15 cellular contexts compared by ENCODE assay signal in the genomic region with DNA sequence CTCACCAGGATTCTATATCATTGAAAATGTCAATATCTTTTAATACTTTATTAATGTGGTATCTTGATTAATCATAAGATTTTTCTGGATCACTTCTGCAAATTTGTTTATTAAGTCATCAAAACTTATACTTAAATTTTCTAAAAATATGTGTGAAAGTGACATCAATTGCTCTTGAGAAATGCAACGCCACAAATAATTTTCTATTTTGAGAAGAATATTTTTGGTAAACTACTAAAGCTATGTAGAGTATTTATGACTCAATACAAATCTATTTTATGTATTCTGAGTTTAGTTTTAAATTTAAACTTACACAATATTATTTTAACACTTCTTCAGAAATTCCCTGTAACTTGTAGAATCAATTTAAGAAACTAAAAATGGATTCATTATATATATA.
DNase-seq lines count a peak whose midpoint lies in the region; ATAC-seq, FAIRE-seq and TF ChIP-seq lines count a peak whose summit lies in the region.
"Had no signal": no experiment of that assay in that cellular context is flagged by ENCODE, and none has a peak within 500 bp of the region (broad histone marks: within the 10 kb centered on the region; RNA-seq: fewer than 3 reads in every experiment).

No MANE protein-coding gene starts in this region.

- no peaks in the 10 kb centered on the region for H3K9me2 ChIP-seq in SK-N-SH

- H3K4me1 ChIP-seq in SK-N-SH (ENCODE audit: control insufficient read depth in 1 of 2, insufficient read depth in 2 of 2, low read depth in 1 of 2, low read length in 1 of 2): no peaks in the 10 kb centered on the region; a peak in 1 of 4 replicates
- H3K4me1 ChIP-seq in GM12878 (ENCODE audit: control insufficient read depth, insufficient read depth, low read length): no peaks in the 10 kb centered on the region
- H3K4me1 ChIP-seq in prostate gland (replicated peaks): no peaks in the 10 kb centered on the region
- H3K4me1 ChIP-seq: BLaER1 had no signal

- no peak overlapping the region for H3K4me2 ChIP-seq in SK-N-SH
- H3K4me2 ChIP-seq in GM12878 (ENCODE audit: control insufficient read depth, insufficient read depth): no peak overlapping the region
- H3K4me2 ChIP-seq: BLaER1 had no signal

- no peaks in the 10 kb centered on the region for H3F3A ChIP-seq in SK-N-SH (replicated peaks; ENCODE audit: insufficient read depth)

- ATAC-seq in SK-N-SH treated with all-trans-retinoic acid at 6 μM for 48 hours: no peak
- no peak for ATAC-seq in GM12878
- ATAC-seq: HCT116 had no signal

- TF ChIP-seq CTCF in SK-N-SH (IDR thresholded peaks at IDR 0.05) (no peak), GM12878 (IDR thresholded peaks at IDR 0.05 in 2 of 3, conservative IDR thresholded peaks at IDR 0.05 in 1 of 3; ENCODE audit: control insufficient read depth in 2 of 3, extremely low read depth in 1 of 3, insufficient read depth in 1 of 3, low read depth in 3 of 3, low read length in 3 of 3) (no peak), prostate gland (IDR thresholded peaks at IDR 0.05) (no peak), brain microvascular endothelial cell (IDR thresholded peaks at IDR 0.05; ENCODE audit: low read depth, low read length, missing control alignments) (no peak)

- H3K79me2 ChIP-seq in SK-N-SH (ENCODE audit: insufficient read depth): no peaks in the 10 kb centered on the region
- no peaks in the 10 kb centered on the region for H3K79me2 ChIP-seq in GM12878 (ENCODE audit: control insufficient read depth, insufficient read depth, low read length)

- no peak for DNase-seq in SK-N-SH
- DNase-seq in GM12878 (ENCODE audit: low read depth, low spot score): no peak
- DNase-seq in iris pigment epithelial cell (ENCODE audit: low read depth): peak; percentile 22
- no peak for DNase-seq in prostate gland (ENCODE audit: low spot score)
- DNase-seq in brain microvascular endothelial cell: no peak
- DNase-seq in activated T-cell treated with anti-CD3 and anti-CD28 coated beads for 4 hours: no peak
- DNase-seq in NCI-H1417 (lab: John Stamatoyannopoulos, UW): no peak
- DNase-seq: AML-193, DMS 273 treated with DMSO at 0.1 percent for 48 hours had no signal

- CTCF ChIA-PET in SK-N-SH (lab: Yijun Ruan, JAX): interaction anchor here (0.5 to 1.2 kb wide), 2 partner anchors 26 to 295 kb away, joined by 3 to 7 read pairs; no protein-coding TSS in a partner anchor
- CTCF ChIA-PET in GM12878 (lab: Yijun Ruan, JAX): interaction anchor here (0.8 to 1.5 kb wide), 2 partner anchors 89 to 294 kb away, joined by 3 to 7 read pairs; no protein-coding TSS in a partner anchor

- H3K9ac ChIP-seq in SK-N-SH: no peak overlapping the region
- no peak overlapping the region for H3K9ac ChIP-seq in GM12878 (ENCODE audit: control insufficient read depth, insufficient read depth, low read length)
- H3K9ac ChIP-seq: BLaER1 had no signal

- TF ChIP-seq POLR2A in GM12878 (IDR thresholded peaks at IDR 0.05; ENCODE audit: low read depth, low read length) (no peak), prostate gland (IDR thresholded peaks at IDR 0.05) (no peak)

- H3K27ac ChIP-seq in SK-N-SH (ENCODE audit: low read depth in 2 of 2, low read length in 1 of 2) (no peak overlapping the region), GM12878 (ENCODE audit: control insufficient read depth, insufficient read depth) (no peak overlapping the region), prostate gland (no peak overlapping the region), brain microvascular endothelial cell (no peak overlapping the region)
- H3K27ac ChIP-seq: 22Rv1, BLaER1, HL-60 had no signal

- TF ChIP-seq RAD21 in SK-N-SH (IDR thresholded peaks at IDR 0.05; ENCODE audit: low read length) (no peak), GM12878 (IDR thresholded peaks at IDR 0.05; ENCODE audit: insufficient read depth, low read depth, low read length) (no peak)

- POLR2A ChIA-PET in SK-N-SH (lab: Yijun Ruan, JAX) (no interaction called here), GM12878 (lab: Charles Lee) (no interaction called here)

- TF ChIP-seq EP300 in SK-N-SH (IDR thresholded peaks at IDR 0.05; ENCODE audit: borderline replicate concordance in 1 of 2, low read depth in 1 of 2, low read length in 1 of 2) (no peak), GM12878 (IDR thresholded peaks at IDR 0.05; ENCODE audit: borderline replicate concordance in 1 of 2, control insufficient read depth in 1 of 2, low read depth in 2 of 2, low read length in 2 of 2) (no peak)

- no TSS peak for BruUV-seq in GM12878 (replicated peaks; lab: Mats Ljungman, UMichigan)

- H3K4me3 ChIP-seq in SK-N-SH (ENCODE audit: low read depth in 2 of 2, low read length in 1 of 2) (no peak overlapping the region), GM12878 (no peak overlapping the region), prostate gland (no peak overlapping the region), brain microvascular endothelial cell (ENCODE audit: low read depth, low read length) (no peak overlapping the region)
- H3K4me3 ChIP-seq: BLaER1 had no signal

- H3K36me3 ChIP-seq in SK-N-SH (replicated peaks in 1 of 2; ENCODE audit: control insufficient read depth in 1 of 2, insufficient read depth in 2 of 2, low read length in 1 of 2) (no peaks in the 10 kb centered on the region), GM12878 (ENCODE audit: control insufficient read depth in 2 of 2, insufficient read depth in 2 of 2, low read length in 1 of 2) (no peaks in the 10 kb centered on the region), prostate gland (no peaks in the 10 kb centered on the region), brain microvascular endothelial cell (replicated peaks) (no peaks in the 10 kb centered on the region)
- H3K36me3 ChIP-seq: BLaER1 had no signal

- SMC1A ChIA-PET in GM12878 (lab: Charles Lee; ENCODE audit: uncharacterized antibody, unreplicated experiment): interaction anchor here (1.3 kb wide), 1 partner anchor 15 kb away, joined by 3 read pairs; no protein-coding TSS in a partner anchor

- H3K9me3 ChIP-seq in SK-N-SH (no peaks in the 10 kb centered on the region), GM12878 (replicated peaks; ENCODE audit: control insufficient read depth, insufficient read depth, low read length) (no peaks in the 10 kb centered on the region), prostate gland (no peaks in the 10 kb centered on the region)
- H3K9me3 ChIP-seq: BLaER1 had no signal

- intact Hi-C loops in GM12878 (cut with micrococcal nuclease; ENCODE audit: unreplicated experiment): no loop called here
- intact Hi-C loops in prostate gland (cut with DNase I): no loop called here

- in situ Hi-C loops in GM12878 (cut with MboI) (no loop called here), brain microvascular endothelial cell (cut with HindIII; ENCODE audit: low pct_ligation_motif_present, low sequenced_read_pairs) (no loop called here)

- H2AFZ ChIP-seq in SK-N-SH (ENCODE audit: low read depth) (no peak overlapping the region), GM12878 (ENCODE audit: control insufficient read depth, low read depth, low read length) (no peak overlapping the region)

- WGBS in SK-N-SH (ENCODE audit: low lambda C conversion rate): 80% methylated on average over 1 of the region's 1 CpG
- WGBS in GM12878 (ENCODE audit: insufficient coverage, insufficient replicate concordance, low lambda C conversion rate, missing lambda C conversion rate): 0% methylated on average over 1 of the region's 1 CpG
- 96% methylated on average over 1 of the region's 1 CpG for WGBS in prostate gland

- RAD21 ChIA-PET in GM12878 (lab: Charles Lee; ENCODE audit: unreplicated experiment): interaction anchor here (1.2 kb wide), 1 partner anchor 32 kb away, joined by 3 read pairs; no protein-coding TSS in a partner anchor

- no peaks in the 10 kb centered on the region for H3K27me3 ChIP-seq in SK-N-SH (ENCODE audit: insufficient read depth)
- H3K27me3 ChIP-seq in GM12878 (replicated peaks in 1 of 2; ENCODE audit: control insufficient read depth in 2 of 2, insufficient read depth in 2 of 2, low read length in 1 of 2): no peaks in the 10 kb centered on the region
- no peaks in the 10 kb centered on the region for H3K27me3 ChIP-seq in prostate gland (replicated peaks; ENCODE audit: insufficient read depth)
- no peaks in the 10 kb centered on the region for H3K27me3 ChIP-seq in brain microvascular endothelial cell (replicated peaks)
- H3K27me3 ChIP-seq: BLaER1 had no signal

- FAIRE-seq in GM12878 (lab: Jason Lieb, UNC): no peak
- FAIRE-seq: GM19239 had no signal

- no peaks in the 10 kb centered on the region for H4K20me1 ChIP-seq in SK-N-SH (ENCODE audit: insufficient read depth)
- no peaks in the 10 kb centered on the region for H4K20me1 ChIP-seq in GM12878 (ENCODE audit: control insufficient read depth, insufficient read depth)
- H4K20me1 ChIP-seq: BLaER1 had no signal

TF ChIP-seq in SK-N-SH, 30 proteins besides CTCF, POLR2A, EP300 and RAD21 (continues in another document):
- no peak for TF ChIP-seq RXRA (IDR thresholded peaks at IDR 0.05; ENCODE audit: borderline replicate concordance, low read depth)
- TF ChIP-seq USF1 (IDR thresholded peaks at IDR 0.05; ENCODE audit: borderline replicate concordance, low read depth): no peak

TF ChIP-seq in SK-N-SH treated with all-trans-retinoic acid at 6 μM for 48 hours, 23 proteins besides CTCF, POLR2A, EP300 and RAD21:
- no peak for TF ChIP-seq ZFP3 (CRISPR knock-in tag; IDR thresholded peaks at IDR 0.05)
- TF ChIP-seq, protein P1, sequence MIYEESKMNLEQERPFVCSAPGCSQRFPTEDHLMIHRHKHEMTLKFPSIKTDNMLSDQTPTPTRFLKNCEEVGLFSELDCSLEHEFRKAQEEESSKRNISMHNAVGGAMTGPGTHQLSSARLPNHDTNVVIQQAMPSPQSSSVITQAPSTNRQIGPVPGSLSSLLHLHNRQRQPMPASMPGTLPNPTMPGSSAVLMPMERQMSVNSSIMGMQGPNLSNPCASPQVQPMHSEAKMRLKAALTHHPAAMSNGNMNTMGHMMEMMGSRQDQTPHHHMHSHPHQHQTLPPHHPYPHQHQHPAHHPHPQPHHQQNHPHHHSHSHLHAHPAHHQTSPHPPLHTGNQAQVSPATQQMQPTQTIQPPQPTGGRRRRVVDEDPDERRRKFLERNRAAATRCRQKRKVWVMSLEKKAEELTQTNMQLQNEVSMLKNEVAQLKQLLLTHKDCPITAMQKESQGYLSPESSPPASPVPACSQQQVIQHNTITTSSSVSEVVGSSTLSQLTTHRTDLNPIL (CRISPR knock-in tag; IDR thresholded peaks at IDR 0.05; ENCODE audit: low read depth): no peak

TF ChIP-seq in GM12878, 131 proteins besides CTCF, POLR2A, EP300 and RAD21 (continues in another document):
- TF ChIP-seq ATF2 (IDR thresholded peaks at IDR 0.05; ENCODE audit: low read length) (0 out of 2 replicates have a peak, but pooled peaks have one; percentile 19), RCOR1 (conservative IDR thresholded peaks at IDR 0.05; ENCODE audit: low read depth, low read length) (no peak)

Comparison
In these comparisons a context has a peak if more than half of its experiments do, and no peak if none do; other contexts are left out.
1. Of the 26 proteins assayed by ChIP-seq in both GM12878 and SK-N-SH: peak only in GM12878: NFIC; only in SK-N-SH: MEF2A; in both: none; in neither: 24.